ENCODE assay signal across 17 cellular contexts in the genomic region with DNA sequence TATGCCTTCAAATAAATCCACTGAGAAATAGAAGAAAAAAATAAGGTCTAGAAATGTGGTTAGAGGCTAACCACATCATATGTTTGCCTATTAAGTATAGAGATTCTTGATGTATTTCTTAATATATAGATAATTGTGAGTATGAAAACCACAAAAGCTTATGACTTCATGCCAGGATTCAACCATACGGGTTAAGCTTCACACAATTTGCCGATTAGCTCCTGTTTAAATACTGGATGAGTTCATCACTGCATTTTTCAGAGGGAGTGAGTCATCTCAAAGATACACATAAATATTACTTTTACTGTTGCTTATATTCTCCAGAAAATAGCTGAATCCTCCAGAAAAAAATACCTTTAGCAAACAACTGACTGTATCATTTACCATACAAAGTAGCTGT.
DNase-seq lines count a peak whose midpoint lies in the region; ATAC-seq and TF ChIP-seq lines count a peak whose summit lies in the region.
"Had no signal": no experiment of that assay in that cellular context is flagged by ENCODE, and none has a peak within 500 bp of the region (broad histone marks: within the 10 kb centered on the region; RNA-seq: fewer than 3 reads in every experiment).

No MANE protein-coding gene starts in this region.

- no peak for ATAC-seq in GM21526 (IDR thresholded peaks at IDR 0.05; ENCODE audit: low FRiP score, unreplicated experiment)
- ATAC-seq: left lobe of liver had no signal

- TF ChIP-seq CTCF in kidney epithelial cell (IDR thresholded peaks at IDR 0.05; ENCODE audit: insufficient read depth, low read length, poor library complexity, severe bottlenecking): no peak

- no peaks in the 10 kb centered on the region for H3K9me3 ChIP-seq in MG63
- H3K9me3 ChIP-seq: colonic mucosa, HAP-1, Peyer's patch, uterus had no signal

- no peaks in the 10 kb centered on the region for H3K36me3 ChIP-seq in MG63
- no peaks in the 10 kb centered on the region for H3K36me3 ChIP-seq in kidney epithelial cell (ENCODE audit: control insufficient read depth, insufficient read depth, low read length)
- H3K36me3 ChIP-seq: colonic mucosa, HAP-1, Peyer's patch, uterus had no signal

- H3K27me3 ChIP-seq in MG63 (no peaks in the 10 kb centered on the region), kidney epithelial cell (ENCODE audit: control insufficient read depth, insufficient read depth, low read length) (no peaks in the 10 kb centered on the region)
- H3K27me3 ChIP-seq: colonic mucosa, uterus had no signal

- DNase-seq in DMS53 (lab: John Stamatoyannopoulos, UW): peak; percentile 63
- peak; percentile 2 for DNase-seq in MG63
- peak; percentile 63 for DNase-seq in astrocyte of the hippocampus (ENCODE audit: low read depth, low spot score)
- peak; percentile 16 for DNase-seq in kidney epithelial cell (ENCODE audit: low read depth)
- no peak for DNase-seq in medulla oblongata (ENCODE audit: extremely low spot score)
- no peak for DNase-seq in DMS 273 treated with DMSO at 0.1 percent for 48 hours (lab: John Stamatoyannopoulos, UW)
- no peak for DNase-seq in RPMI8226
- DNase-seq: activated CD4-positive, alpha-beta T cell treated with anti-CD3 and anti-CD28 coated beads, Interleukin-2, amount 50 U/mL, for 4 hours; activated naive CD4-positive, alpha-beta T cell treated with anti-CD3 and anti-CD28 coated beads for 36 hours; aorta; colonic mucosa; NCI-H1436; Peyer's patch; uterus had no signal

- H3K4me3 ChIP-seq in MG63: no peak overlapping the region
- H3K4me3 ChIP-seq in kidney epithelial cell (ENCODE audit: low read depth, low read length): no peak overlapping the region
- H3K4me3 ChIP-seq: colonic mucosa, HAP-1, Peyer's patch, uterus had no signal

Comparison
In these comparisons a context has a peak if more than half of its experiments do, and no peak if none do; other contexts are left out.
1. DNase-seq: peak in DMS53 (single experiment), MG63 (single experiment), astrocyte of the hippocampus (single experiment) and kidney epithelial cell (single experiment); none in medulla oblongata (single experiment), DMS 273 treated with DMSO at 0.1 percent for 48 hours (single experiment) and RPMI8226 (single experiment).